Comparison of ENCODE assay signal across 12 cellular contexts in genomic region chr9:128898845-128899565, GRCh38. TPM values are rescaled to one million over a fixed set of nuclear protein-coding genes. Genes with fewer than 3 reads are reported as not detected.
DNase-seq lines count a peak whose midpoint lies in the region; ATAC-seq and TF ChIP-seq lines count a peak whose summit lies in the region.
"Had no signal": no experiment of that assay in that cellular context is flagged by ENCODE, and none has a peak within 500 bp of the region (broad histone marks: within the 10 kb centered on the region; RNA-seq: fewer than 3 reads in every experiment).

No MANE protein-coding gene starts in this region.

- H3K36me3 Mint-ChIP-seq in effector memory CD8-positive, alpha-beta T cell (ENCODE audit: insufficient read depth): peaks cover 36% of the 10 kb centered on the region
- peaks cover 2% of the 10 kb centered on the region for H3K36me3 Mint-ChIP-seq in neural progenitor cell

- DNase-seq in Ammon's horn (ENCODE audit: low spot score): peak; percentile 66
- DNase-seq in PC-9: no peak
- DNase-seq in effector memory CD8-positive, alpha-beta T cell: no peak
- DNase-seq in neural progenitor cell (ENCODE audit: low spot score): no peak
- no peak for DNase-seq in SW480 (ENCODE audit: low spot score)
- DNase-seq in 8988T: no peak
- DNase-seq: activated CD8-positive, alpha-beta memory T cell treated with anti-CD3 and anti-CD28 coated beads, Interleukin-2, amount 50 U/mL, for 4 hours; Calu3; KG1; NCI-H446 treated with DMSO at 0.1 percent for 48 hours had no signal

- H3K4me3 Mint-ChIP-seq in effector memory CD8-positive, alpha-beta T cell: peak overlapping the region; percentile 69 to 74
- H3K4me3 Mint-ChIP-seq in neural progenitor cell: no peak overlapping the region

- ATAC-seq in effector memory CD8-positive, alpha-beta T cell (replicated peaks): no peak
- ATAC-seq in HG02885 (IDR thresholded peaks at IDR 0.05; ENCODE audit: poor library complexity, unreplicated experiment): no peak
- ATAC-seq in GM19395 (IDR thresholded peaks at IDR 0.05; ENCODE audit: unreplicated experiment): no peak

- H3K27ac Mint-ChIP-seq in effector memory CD8-positive, alpha-beta T cell: peak overlapping the region; percentile 93 to 97
- H3K27ac Mint-ChIP-seq in neural progenitor cell: peak overlapping the region; percentile 19

- intact Hi-C loops in PC-9 (cut with micrococcal nuclease; ENCODE audit: unreplicated experiment): no loop called here

- H3F3A ChIP-seq in PC-9 (ENCODE audit: insufficient read depth, low read depth): peaks cover 48% of the 10 kb centered on the region
- no peaks in the 10 kb centered on the region for H3F3A ChIP-seq in neural progenitor cell (ENCODE audit: low read depth)

- H3K36me3 ChIP-seq in PC-9 (ENCODE audit: low read depth): peaks cover 11% of the 10 kb centered on the region; the same call in 1 of the 2 replicates
- H3K36me3 ChIP-seq in neural progenitor cell: no peaks in the 10 kb centered on the region

- no peak for TF ChIP-seq CTCF in PC-9 (conservative IDR thresholded peaks at IDR 0.05)
- no peak for TF ChIP-seq CTCF in neural progenitor cell (IDR thresholded peaks at IDR 0.05)

- POLR2A ChIA-PET in PC-9 (lab: Charles Lee; ENCODE audit: unreplicated experiment): no interaction called here

- H3K9me3 Mint-ChIP-seq in effector memory CD8-positive, alpha-beta T cell: no peaks in the 10 kb centered on the region
- H3K9me3 Mint-ChIP-seq in neural progenitor cell: no peaks in the 10 kb centered on the region

- no peak overlapping the region for H3K9ac ChIP-seq in neural progenitor cell

- H3K4me1 Mint-ChIP-seq in effector memory CD8-positive, alpha-beta T cell (ENCODE audit: low read depth in 2 of 2): peaks cover 55 to 66% of the 10 kb centered on the region in 2 donors
- H3K4me1 Mint-ChIP-seq in neural progenitor cell: peaks cover 13% of the 10 kb centered on the region

- H3K4me2 ChIP-seq in PC-9 (no peak overlapping the region), neural progenitor cell (no peak overlapping the region)

- no peaks in the 10 kb centered on the region for H3K9me3 ChIP-seq in PC-9 (ENCODE audit: insufficient read depth, low read depth)
- H3K9me3 ChIP-seq in neural progenitor cell (ENCODE audit: low read depth): no peaks in the 10 kb centered on the region

- H4K20me1 ChIP-seq in PC-9 (ENCODE audit: insufficient read depth) (no peaks in the 10 kb centered on the region), neural progenitor cell (ENCODE audit: low read depth) (peaks cover 19% of the 10 kb centered on the region)

- H3K4me1 ChIP-seq in PC-9 (replicated peaks; ENCODE audit: insufficient read depth): peaks cover 60% of the 10 kb centered on the region
- H3K4me1 ChIP-seq in neural progenitor cell: peaks cover 5% of the 10 kb centered on the region

- CTCF ChIA-PET in PC-9 (lab: Charles Lee): no interaction called here

- H3K79me2 ChIP-seq in PC-9 (ENCODE audit: low read depth) (peaks cover 8% of the 10 kb centered on the region; the same call in 1 of the 2 replicates), neural progenitor cell (ENCODE audit: low read depth) (peaks cover 25% of the 10 kb centered on the region)

- no peaks in the 10 kb centered on the region for H3K9me2 ChIP-seq in PC-9 (ENCODE audit: insufficient read depth)

- H3K27ac ChIP-seq in PC-9 (peak overlapping the region; percentile 88), neural progenitor cell (no peak overlapping the region)

- no TSS peak for BruUV-seq in PC-9 (replicated peaks; lab: Mats Ljungman, UMichigan)

- H3K4me3 ChIP-seq in PC-9 (no peak overlapping the region), neural progenitor cell (no peak overlapping the region)

- H3K27me3 ChIP-seq in PC-9 (ENCODE audit: insufficient read depth, low read depth) (no peaks in the 10 kb centered on the region), neural progenitor cell (no peaks in the 10 kb centered on the region)

- no peak overlapping the region for H2AFZ ChIP-seq in PC-9
- no peak overlapping the region for H2AFZ ChIP-seq in neural progenitor cell (replicated peaks)

- H3K27me3 Mint-ChIP-seq in effector memory CD8-positive, alpha-beta T cell: no peaks in the 10 kb centered on the region
- no peaks in the 10 kb centered on the region for H3K27me3 Mint-ChIP-seq in neural progenitor cell (ENCODE audit: insufficient read depth, low read depth)

RNA-seq across cellular contexts. Expression of gene LRRC8A, which starts 17.1 kb away (rescaled TPM):
- total RNA-seq in PC-9 (2021) (90.3 and 95.7 TPM in 2 replicates), neural progenitor cell (ENCODE audit: low replicate concordance) (17.1 and 42.8 TPM in 2 replicates)

RNA-seq across cellular contexts. Expression of gene KYAT1, which starts 17.3 kb away (rescaled TPM):
- total RNA-seq in PC-9 (2021): 26.1 and 27.6 TPM in 2 replicates
- 21.7 and 29.1 TPM in 2 replicates for total RNA-seq in neural progenitor cell (ENCODE audit: low replicate concordance)

RNA-seq across cellular contexts. Expression of gene PHYHD1, which starts 21.8 kb away (rescaled TPM):
- 4.2 and 6.3 TPM in 2 replicates for total RNA-seq in PC-9 (2021)
- 15.2 and 19.0 TPM in 2 replicates for total RNA-seq in neural progenitor cell (ENCODE audit: low replicate concordance)
- total RNA-seq: Calu3 had no signal

RNA-seq across cellular contexts. Expression of gene DOLK, which starts 48.4 kb away (rescaled TPM):
- total RNA-seq in PC-9 (2021) (18.0 and 19.0 TPM in 2 replicates), neural progenitor cell (ENCODE audit: low replicate concordance) (8.2 and 16.8 TPM in 2 replicates)

RNA-seq across cellular contexts. Expression of gene NUP188, which starts 48.5 kb away (rescaled TPM):
- total RNA-seq in PC-9 (2021) (59.7 and 90.0 TPM in 2 replicates), neural progenitor cell (ENCODE audit: low replicate concordance) (66.7 and 80.0 TPM in 2 replicates)
